In genomic region chr2:29463181-29463900, GRCh38 we compare ENCODE assay signal across 14 cellular contexts.
DNase-seq lines count a peak whose midpoint lies in the region; ATAC-seq, FAIRE-seq and TF ChIP-seq lines count a peak whose summit lies in the region.
"Had no signal": no experiment of that assay in that cellular context is flagged by ENCODE, and none has a peak within 500 bp of the region (broad histone marks: within the 10 kb centered on the region; RNA-seq: fewer than 3 reads in every experiment).

No MANE protein-coding gene starts in this region.

- peak overlapping the region; percentile 53 for H3K4me3 Mint-ChIP-seq in MCF 10A (ENCODE audit: unreplicated experiment)
- no peak overlapping the region for H3K4me3 Mint-ChIP-seq in activated T-cell treated with anti-CD3 and anti-CD28 coated beads, Interleukin-2, amount 50 U/mL, for 4 hours
- H3K4me3 Mint-ChIP-seq: activated CD4-positive, alpha-beta T cell treated with anti-CD3 and anti-CD28 coated beads for 36 hours; stimulated activated naive B cell treated with anti-CD40 and anti-IgM and Interleukin-4, amounts not matched to agents 10 μg/mL and 1 μg/mL and 100 μg/mL, for 72 hours had no signal

- dilution Hi-C loops in keratinocyte (cut with MboI; ENCODE audit: extremely low pct_ligation_motif_present, low sequenced_read_pairs), result no loop called here

- no peak for ATAC-seq in GM21367 (IDR thresholded peaks at IDR 0.05; ENCODE audit: unreplicated experiment)
- no peak for ATAC-seq in activated T-cell treated with anti-CD3 and anti-CD28 coated beads, Interleukin-2, amount 50 U/mL, for 4 hours
- ATAC-seq: activated CD4-positive, alpha-beta T cell treated with anti-CD3 and anti-CD28 coated beads for 36 hours; gastrocnemius medialis; stimulated activated naive B cell treated with anti-CD40 and anti-IgM and Interleukin-4, amounts not matched to agents 10 μg/mL and 1 μg/mL and 100 μg/mL, for 72 hours had no signal

- peak overlapping the region; percentile 23 for H2AFZ ChIP-seq in keratinocyte (ENCODE audit: control insufficient read depth, low read length)

- H3K79me2 ChIP-seq in keratinocyte (ENCODE audit: control insufficient read depth, insufficient read depth, low read length), result no peaks in the 10 kb centered on the region

- no peaks in the 10 kb centered on the region for H3K9me3 Mint-ChIP-seq in MCF 10A (ENCODE audit: unreplicated experiment)
- no peaks in the 10 kb centered on the region for H3K9me3 Mint-ChIP-seq in activated T-cell treated with anti-CD3 and anti-CD28 coated beads, Interleukin-2, amount 50 U/mL, for 4 hours

- H3K36me3 Mint-ChIP-seq in MCF 10A (ENCODE audit: insufficient read depth, unreplicated experiment), result no peaks in the 10 kb centered on the region
- no peaks in the 10 kb centered on the region for H3K36me3 Mint-ChIP-seq in activated T-cell treated with anti-CD3 and anti-CD28 coated beads, Interleukin-2, amount 50 U/mL, for 4 hours (ENCODE audit: insufficient read depth)
- H3K36me3 Mint-ChIP-seq: stimulated activated naive B cell treated with anti-CD40 and anti-IgM and Interleukin-4, amounts not matched to agents 10 μg/mL and 1 μg/mL and 100 μg/mL, for 72 hours had no signal

- H3K27me3 ChIP-seq in breast epithelium (no peaks in the 10 kb centered on the region), keratinocyte (ENCODE audit: control insufficient read depth, extremely low read depth, insufficient read depth, low read length) (no peaks in the 10 kb centered on the region), MG63 (no peaks in the 10 kb centered on the region), HAP-1 (ENCODE audit: low read depth) (no peaks in the 10 kb centered on the region)
- H3K27me3 ChIP-seq: gastrocnemius medialis had no signal

- POLR2A ChIA-PET in MCF 10A (lab: Yijun Ruan, JAX), result interaction anchor here (1.2 kb wide), 1 partner anchor 20 kb away, joined by 4 read pairs; no protein-coding TSS in a partner anchor

- TF ChIP-seq CTCF in MCF 10A (IDR thresholded peaks at IDR 0.05; ENCODE audit: unreplicated experiment) (no peak), breast epithelium (IDR thresholded peaks at IDR 0.05) (no peak), astrocyte of the cerebellum (IDR thresholded peaks at IDR 0.05; ENCODE audit: low read depth, low read length, missing control alignments) (no peak), keratinocyte (optimal IDR thresholded peaks at IDR 0.05 in 1 of 3, IDR thresholded peaks at IDR 0.05 in 1 of 3, conservative IDR thresholded peaks at IDR 0.05 in 1 of 3; ENCODE audit: extremely low read depth in 1 of 3, insufficient read depth in 2 of 3, low read length in 3 of 3) (no peak)

- peak overlapping the region; percentile 76 for H3K4me2 ChIP-seq in keratinocyte (ENCODE audit: control insufficient read depth, extremely low read depth, insufficient read depth, low read depth, low read length)

- peak; percentile 52 for FAIRE-seq in keratinocyte (lab: Jason Lieb, UNC)

- H3K9me1 ChIP-seq in keratinocyte (ENCODE audit: control insufficient read depth, extremely low read depth, insufficient read depth, low read length), result no peaks in the 10 kb centered on the region

- no peak overlapping the region for H3K4me3 ChIP-seq in breast epithelium
- H3K4me3 ChIP-seq in astrocyte of the cerebellum (ENCODE audit: low read depth, low read length), result no peak overlapping the region
- peak overlapping the region in 1 of 3 experiments; percentile 8 for H3K4me3 ChIP-seq in keratinocyte (ENCODE audit: control insufficient read depth in 2 of 3, extremely low read depth in 1 of 3, insufficient read depth in 2 of 3, low read depth in 1 of 3, low read length in 3 of 3)
- no peak overlapping the region for H3K4me3 ChIP-seq in MG63
- no peak overlapping the region for H3K4me3 ChIP-seq in HAP-1
- H3K4me3 ChIP-seq: gastrocnemius medialis had no signal

- H3K9ac ChIP-seq in keratinocyte (ENCODE audit: control insufficient read depth, extremely low read depth, insufficient read depth, low read length), result no peak overlapping the region

- H3K9me3 ChIP-seq in breast epithelium, result no peaks in the 10 kb centered on the region
- H3K9me3 ChIP-seq in keratinocyte (ENCODE audit: control insufficient read depth, low read depth, low read length), result no peaks in the 10 kb centered on the region
- peaks cover 5% of the 10 kb centered on the region; the same call in 1 of the 2 replicates for H3K9me3 ChIP-seq in MG63
- no peaks in the 10 kb centered on the region for H3K9me3 ChIP-seq in HAP-1
- H3K9me3 ChIP-seq: gastrocnemius medialis had no signal

- BruUV-seq in MCF 10A (replicated peaks; lab: Mats Ljungman, UMichigan), result no TSS peak

- peak overlapping the region; percentile 92 for H3K27ac Mint-ChIP-seq in MCF 10A (ENCODE audit: low read depth, unreplicated experiment)
- H3K27ac Mint-ChIP-seq: activated CD4-positive, alpha-beta T cell treated with anti-CD3 and anti-CD28 coated beads for 36 hours; stimulated activated naive B cell treated with anti-CD40 and anti-IgM and Interleukin-4, amounts not matched to agents 10 μg/mL and 1 μg/mL and 100 μg/mL, for 72 hours had no signal

- peaks cover 26% of the 10 kb centered on the region for H3K4me1 Mint-ChIP-seq in MCF 10A (ENCODE audit: insufficient read depth, unreplicated experiment)
- no peaks in the 10 kb centered on the region for H3K4me1 Mint-ChIP-seq in activated T-cell treated with anti-CD3 and anti-CD28 coated beads, Interleukin-2, amount 50 U/mL, for 4 hours (ENCODE audit: low read depth)
- H3K4me1 Mint-ChIP-seq: activated CD4-positive, alpha-beta T cell treated with anti-CD3 and anti-CD28 coated beads for 36 hours; stimulated activated naive B cell treated with anti-CD40 and anti-IgM and Interleukin-4, amounts not matched to agents 10 μg/mL and 1 μg/mL and 100 μg/mL, for 72 hours had no signal

- CTCF ChIA-PET in MCF 10A (lab: Yijun Ruan, JAX), result no interaction called here

- in situ Hi-C loops in astrocyte of the cerebellum (cut with HindIII; ENCODE audit: low sequenced_read_pairs), result no loop called here
- in situ Hi-C loops in HAP-1 (cut with MboI; ENCODE audit: low sequenced_read_pairs), result no loop called here

- TF ChIP-seq POLR2A in breast epithelium (IDR thresholded peaks at IDR 0.05), result no peak

- H3K27ac ChIP-seq in breast epithelium (no peak overlapping the region), keratinocyte (ENCODE audit: control insufficient read depth, insufficient read depth, low read length) (peak overlapping the region; percentile 46)
- H3K27ac ChIP-seq: 22Rv1, gastrocnemius medialis had no signal

- H3K27me3 Mint-ChIP-seq in MCF 10A (ENCODE audit: insufficient read depth, unreplicated experiment), result no peaks in the 10 kb centered on the region
- peaks cover 12% of the 10 kb centered on the region for H3K27me3 Mint-ChIP-seq in activated T-cell treated with anti-CD3 and anti-CD28 coated beads, Interleukin-2, amount 50 U/mL, for 4 hours (ENCODE audit: low read depth)
- H3K27me3 Mint-ChIP-seq: stimulated activated naive B cell treated with anti-CD40 and anti-IgM and Interleukin-4, amounts not matched to agents 10 μg/mL and 1 μg/mL and 100 μg/mL, for 72 hours had no signal

- no peaks in the 10 kb centered on the region for H3K36me3 ChIP-seq in breast epithelium
- H3K36me3 ChIP-seq in keratinocyte (ENCODE audit: control insufficient read depth in 2 of 2, extremely low read depth in 1 of 2, insufficient read depth in 2 of 2, low read length in 2 of 2), result no peaks in the 10 kb centered on the region
- no peaks in the 10 kb centered on the region for H3K36me3 ChIP-seq in MG63
- H3K36me3 ChIP-seq in HAP-1 (replicated peaks), result no peaks in the 10 kb centered on the region
- H3K36me3 ChIP-seq: gastrocnemius medialis had no signal

- intact Hi-C loops in MCF 10A (cut with micrococcal nuclease) (loop anchor here (5.0 kb wide), 1 partner anchor 396 kb away; no protein-coding TSS in a partner anchor), breast epithelium (cut with DNase I; ENCODE audit: low total_unique reads) (no loop called here)

- H3K4me1 ChIP-seq in breast epithelium (no peaks in the 10 kb centered on the region), keratinocyte (ENCODE audit: control insufficient read depth, extremely low read depth, insufficient read depth, low read length) (peaks cover 19% of the 10 kb centered on the region), HAP-1 (no peaks in the 10 kb centered on the region)
- H3K4me1 ChIP-seq: gastrocnemius medialis had no signal

- DNase-seq in MCF 10A (ENCODE audit: unreplicated experiment) (peak; percentile 46), breast epithelium (ENCODE audit: low spot score in 2 of 2) (no peak), astrocyte of the cerebellum (ENCODE audit: low read depth) (peak; percentile 49), keratinocyte (ENCODE audit: low read depth, low spot score) (peak; percentile 32), MG63 (no peak), HAP-1 (ENCODE audit: low spot score in 2 of 2) (no peak)
- DNase-seq in activated T-cell treated with anti-CD3 and anti-CD28 coated beads, Interleukin-2, amount 50 U/mL, for 4 hours, result no peak
- DNase-seq: activated CD4-positive, alpha-beta T cell treated with anti-CD3 and anti-CD28 coated beads for 36 hours; gastrocnemius medialis; NCI-H1417; NCI-H82; stimulated activated naive B cell treated with anti-CD40 and anti-IgM and Interleukin-4, amounts not matched to agents 10 μg/mL and 1 μg/mL and 100 μg/mL, for 72 hours had no signal

- no peaks in the 10 kb centered on the region for H4K20me1 ChIP-seq in keratinocyte (ENCODE audit: control insufficient read depth, extremely low read depth, insufficient read depth, low read length)

Comparison
In these comparisons a context has a peak if more than half of its experiments do, and no peak if none do; other contexts are left out.
1. DNase-seq: peak in MCF 10A (single experiment), astrocyte of the cerebellum (single experiment) and keratinocyte (single experiment); none in breast epithelium (0 of 2), MG63 (single experiment), HAP-1 (0 of 2) and activated T-cell treated with anti-CD3 and anti-CD28 coated beads, Interleukin-2, amount 50 U/mL, for 4 hours (single experiment).